8 cellular contexts compared by ENCODE assay signal in the genomic region with DNA sequence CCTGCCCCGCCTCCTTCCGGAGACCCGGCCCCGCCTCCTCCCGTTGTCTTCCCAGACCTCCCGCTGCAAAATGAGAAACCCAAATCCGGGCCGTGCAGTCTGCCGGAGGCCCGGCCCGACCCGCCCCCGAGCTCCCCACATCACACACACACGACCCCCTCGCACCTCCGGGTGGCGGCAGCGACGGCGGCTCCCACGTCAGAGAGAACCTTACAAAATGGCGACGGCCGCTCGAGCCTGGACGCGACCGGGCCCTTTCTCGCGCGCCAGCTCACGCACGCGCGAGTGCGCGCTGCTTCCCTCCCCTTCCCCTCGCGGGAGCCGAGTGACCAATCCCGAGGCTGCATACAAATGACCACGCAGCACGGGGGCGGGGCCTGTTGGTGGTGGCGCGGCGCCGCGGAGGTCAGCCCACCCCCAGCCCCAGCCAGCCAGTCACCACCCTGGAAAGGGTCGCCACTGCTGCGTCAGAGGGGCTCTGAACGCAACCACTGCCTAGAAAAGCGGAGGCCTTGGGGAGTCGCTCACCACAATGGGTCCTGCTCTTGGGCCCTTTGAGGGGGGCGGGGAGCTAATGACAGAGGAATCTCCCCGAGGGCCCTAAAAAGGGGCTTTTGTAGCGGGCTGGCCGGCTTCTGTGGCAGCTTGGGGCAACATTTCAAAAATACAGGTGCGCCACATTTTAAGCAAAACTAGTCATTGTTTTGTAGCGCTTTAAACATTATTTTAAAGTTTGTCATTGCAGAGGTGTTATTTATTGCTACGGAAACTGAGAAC. TPM values are rescaled to one million over a fixed set of nuclear protein-coding genes. Genes with fewer than 3 reads are reported as not detected.
DNase-seq lines count a peak whose midpoint lies in the region; ATAC-seq and TF ChIP-seq lines count a peak whose summit lies in the region.

A gene with protein sequence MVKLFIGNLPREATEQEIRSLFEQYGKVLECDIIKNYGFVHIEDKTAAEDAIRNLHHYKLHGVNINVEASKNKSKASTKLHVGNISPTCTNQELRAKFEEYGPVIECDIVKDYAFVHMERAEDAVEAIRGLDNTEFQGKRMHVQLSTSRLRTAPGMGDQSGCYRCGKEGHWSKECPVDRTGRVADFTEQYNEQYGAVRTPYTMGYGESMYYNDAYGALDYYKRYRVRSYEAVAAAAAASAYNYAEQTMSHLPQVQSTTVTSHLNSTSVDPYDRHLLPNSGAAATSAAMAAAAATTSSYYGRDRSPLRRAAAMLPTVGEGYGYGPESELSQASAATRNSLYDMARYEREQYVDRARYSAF (minus strand): TSS at position 289 of the 777 bp plus-strand sequence. CDS start 808 bp downstream, outside the sequence.

- no peaks in the 10 kb centered on the region for H3K36me3 ChIP-seq in mucosa of rectum (ENCODE audit: control insufficient read depth in 2 of 2, insufficient read depth in 2 of 2, low read length in 2 of 2)

- peaks cover 19 to 27% of the 10 kb centered on the region in 2 donors for H3K4me1 ChIP-seq in mucosa of rectum (ENCODE audit: control insufficient read depth in 2 of 2, insufficient read depth in 2 of 2, low read length in 2 of 2)

- H3K4me3 ChIP-seq in mucosa of rectum (ENCODE audit: low read length in 2 of 2): peak within 1 kb of the TSS; percentile 89 to 94

- H3K9me3 ChIP-seq in mucosa of rectum (ENCODE audit: control insufficient read depth in 2 of 2, low read length in 2 of 2): no peaks in the 10 kb centered on the region

- peak within 1 kb of the TSS; percentile 60 to 78 for H3K9ac ChIP-seq in mucosa of rectum (ENCODE audit: low read depth in 1 of 2, low read length in 2 of 2)

- TF ChIP-seq POLR2A in erythroblast (IDR thresholded peaks at IDR 0.05; ENCODE audit: low read length): peak; percentile 59

- peak within 1 kb of the TSS; percentile 91 to 93 for H3K27ac ChIP-seq in mucosa of rectum (ENCODE audit: low read depth in 2 of 2, low read length in 2 of 2)

- peak; percentile 83 for ATAC-seq in GM21737 (IDR thresholded peaks at IDR 0.05; ENCODE audit: unreplicated experiment)

- DNase-seq in DMS53 treated with DMSO at 0.1 percent for 48 hours (lab: John Stamatoyannopoulos, UW; ENCODE audit: unreplicated experiment): peak; percentile 95
- DNase-seq in KG1 (lab: John Stamatoyannopoulos, UW): peak; percentile 97
- peak; percentile 96 for DNase-seq in activated T-cell treated with anti-CD3 and anti-CD28 coated beads, Interleukin-2, amount 50 U/mL, for 1 hour
- DNase-seq in erythroblast (lab: John Stamatoyannopoulos, UW): peak; percentile 93 to 94
- peak; percentile 85 to 90 for DNase-seq in stimulated activated CD8-positive, alpha-beta memory T cell treated with anti-CD3 and anti-CD28 coated beads, Interleukin-4, amount 100 ng/mL, for 4 hours (ENCODE audit: low read depth in 2 of 2, low spot score in 1 of 2)

- no peaks in the 10 kb centered on the region for H3K27me3 ChIP-seq in mucosa of rectum (ENCODE audit: control insufficient read depth in 2 of 2, insufficient read depth in 2 of 2, low read length in 2 of 2)

TF ChIP-seq in PFSK-1, 5 proteins besides CTCF, POLR2A, EP300 and RAD21:
- TF ChIP-seq FOXP2 (optimal IDR thresholded peaks at IDR 0.05; ENCODE audit: borderline replicate concordance, extremely low read depth, extremely low read length, insufficient read depth) (peak; percentile 52), POLR2AphosphoS5 (IDR thresholded peaks at IDR 0.05; ENCODE audit: low read depth, low read length) (peak; percentile 82), TAF1 (IDR thresholded peaks at IDR 0.05; ENCODE audit: borderline replicate concordance, insufficient read depth, low read length) (peak; percentile 82; the same call in 1 of the 2 replicates), SIN3A (IDR thresholded peaks at IDR 0.05; ENCODE audit: borderline replicate concordance, insufficient read depth, low read length) (peak; percentile 72; the same call in 1 of the 2 replicates)
- TF ChIP-seq, protein P1, sequence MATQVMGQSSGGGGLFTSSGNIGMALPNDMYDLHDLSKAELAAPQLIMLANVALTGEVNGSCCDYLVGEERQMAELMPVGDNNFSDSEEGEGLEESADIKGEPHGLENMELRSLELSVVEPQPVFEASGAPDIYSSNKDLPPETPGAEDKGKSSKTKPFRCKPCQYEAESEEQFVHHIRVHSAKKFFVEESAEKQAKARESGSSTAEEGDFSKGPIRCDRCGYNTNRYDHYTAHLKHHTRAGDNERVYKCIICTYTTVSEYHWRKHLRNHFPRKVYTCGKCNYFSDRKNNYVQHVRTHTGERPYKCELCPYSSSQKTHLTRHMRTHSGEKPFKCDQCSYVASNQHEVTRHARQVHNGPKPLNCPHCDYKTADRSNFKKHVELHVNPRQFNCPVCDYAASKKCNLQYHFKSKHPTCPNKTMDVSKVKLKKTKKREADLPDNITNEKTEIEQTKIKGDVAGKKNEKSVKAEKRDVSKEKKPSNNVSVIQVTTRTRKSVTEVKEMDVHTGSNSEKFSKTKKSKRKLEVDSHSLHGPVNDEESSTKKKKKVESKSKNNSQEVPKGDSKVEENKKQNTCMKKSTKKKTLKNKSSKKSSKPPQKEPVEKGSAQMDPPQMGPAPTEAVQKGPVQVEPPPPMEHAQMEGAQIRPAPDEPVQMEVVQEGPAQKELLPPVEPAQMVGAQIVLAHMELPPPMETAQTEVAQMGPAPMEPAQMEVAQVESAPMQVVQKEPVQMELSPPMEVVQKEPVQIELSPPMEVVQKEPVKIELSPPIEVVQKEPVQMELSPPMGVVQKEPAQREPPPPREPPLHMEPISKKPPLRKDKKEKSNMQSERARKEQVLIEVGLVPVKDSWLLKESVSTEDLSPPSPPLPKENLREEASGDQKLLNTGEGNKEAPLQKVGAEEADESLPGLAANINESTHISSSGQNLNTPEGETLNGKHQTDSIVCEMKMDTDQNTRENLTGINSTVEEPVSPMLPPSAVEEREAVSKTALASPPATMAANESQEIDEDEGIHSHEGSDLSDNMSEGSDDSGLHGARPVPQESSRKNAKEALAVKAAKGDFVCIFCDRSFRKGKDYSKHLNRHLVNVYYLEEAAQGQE (IDR thresholded peaks at IDR 0.05; ENCODE audit: insufficient read depth in 1 of 2, low read depth in 2 of 2, low read length in 2 of 2): peak in 1 of 2 experiments; percentile 14; a peak in 1 of 4 replicates

RNA-seq across cellular contexts. Expression of the gene that starts here (rescaled TPM):
- 9.5 TPM for polyA plus RNA-seq in PFSK-1 (2012; ENCODE audit: insufficient read length, low read depth)

Comparison
In these comparisons a context has a peak if more than half of its experiments do, and no peak if none do; other contexts are left out.
1. Peak in every context shown above with its lines: DNase-seq, ATAC-seq, H3K4me3 ChIP-seq and H3K27ac ChIP-seq.